Comparison of ENCODE assay signal across 2 cellular contexts in genomic region chr19:2917275-2918184, GRCh38.
TF ChIP-seq lines count a peak whose summit lies in the region.

No MANE protein-coding gene starts in this region.

TF ChIP-seq in HEK293, 187 proteins besides CTCF, POLR2A, EP300 and RAD21:
- TF ChIP-seq ZNF514 (tag by site-specific recombination; IDR thresholded peaks at IDR 0.05) (no peak), SETDB1 (IDR thresholded peaks at IDR 0.05; ENCODE audit: insufficient read length, low read length) (peak; percentile 98), ZNF274 (IDR thresholded peaks at IDR 0.05; ENCODE audit: low read length) (no peak), ZNF274 (tag by site-specific recombination; IDR thresholded peaks at IDR 0.05; ENCODE audit: borderline replicate concordance) (peak; percentile 81; the same call in 1 of the 2 replicates), ZNF266 (tag by site-specific recombination; IDR thresholded peaks at IDR 0.05; ENCODE audit: low read depth) (no peak), TRIM28 (IDR thresholded peaks at IDR 0.05; ENCODE audit: borderline replicate concordance, low read length) (no peak)

TF ChIP-seq in K562, 482 proteins besides CTCF, POLR2A, EP300 and RAD21:
- TF ChIP-seq, protein P1, sequence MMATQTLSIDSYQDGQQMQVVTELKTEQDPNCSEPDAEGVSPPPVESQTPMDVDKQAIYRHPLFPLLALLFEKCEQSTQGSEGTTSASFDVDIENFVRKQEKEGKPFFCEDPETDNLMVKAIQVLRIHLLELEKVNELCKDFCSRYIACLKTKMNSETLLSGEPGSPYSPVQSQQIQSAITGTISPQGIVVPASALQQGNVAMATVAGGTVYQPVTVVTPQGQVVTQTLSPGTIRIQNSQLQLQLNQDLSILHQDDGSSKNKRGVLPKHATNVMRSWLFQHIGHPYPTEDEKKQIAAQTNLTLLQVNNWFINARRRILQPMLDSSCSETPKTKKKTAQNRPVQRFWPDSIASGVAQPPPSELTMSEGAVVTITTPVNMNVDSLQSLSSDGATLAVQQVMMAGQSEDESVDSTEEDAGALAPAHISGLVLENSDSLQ (IDR thresholded peaks at IDR 0.05) = no peak
- TF ChIP-seq CBX3 (IDR thresholded peaks at IDR 0.05; ENCODE audit: borderline replicate concordance in 1 of 2, low read length in 2 of 2) (peak in 1 of 2 experiments; percentile 90; a peak in 1 of 3 replicates), RAD51 (IDR thresholded peaks at IDR 0.05; ENCODE audit: borderline replicate concordance, low read depth) (no peak), SMAD1 (IDR thresholded peaks at IDR 0.05; ENCODE audit: low read depth, low read length, partially characterized antibody) (no peak), LEF1 (IDR thresholded peaks at IDR 0.05) (no peak), ZNF41 (CRISPR knock-in tag; conservative IDR thresholded peaks at IDR 0.05) (no peak), ATF4 (CRISPR knock-in tag; IDR thresholded peaks at IDR 0.05) (no peak), CHCHD3 (CRISPR knock-in tag; IDR thresholded peaks at IDR 0.05) (no peak), TEAD4 (IDR thresholded peaks at IDR 0.05; ENCODE audit: low read length) (0 out of 2 replicates have a peak, but pooled peaks have one; percentile 29), TEAD4 (CRISPR knock-in tag; IDR thresholded peaks at IDR 0.05; ENCODE audit: borderline replicate concordance) (no peak), ZNF134 (CRISPR knock-in tag; conservative IDR thresholded peaks at IDR 0.05) (no peak), HMG20A (CRISPR knock-in tag; conservative IDR thresholded peaks at IDR 0.05) (no peak), DNMT1 (IDR thresholded peaks at IDR 0.05) (no peak), XRCC3 (IDR thresholded peaks at IDR 0.05) (peak; percentile 72; the same call in 1 of the 2 replicates), RFX5 (IDR thresholded peaks at IDR 0.05; ENCODE audit: low read depth, low read length) (no peak), KLF6 (CRISPR knock-in tag; IDR thresholded peaks at IDR 0.05; ENCODE audit: borderline replicate concordance) (no peak), FOXA1 (IDR thresholded peaks at IDR 0.05; ENCODE audit: borderline replicate concordance) (no peak), CBX1 (IDR thresholded peaks at IDR 0.05; ENCODE audit: low read depth) (0 out of 2 replicates have a peak, but pooled peaks have one; percentile 3), ZNF75A (CRISPR knock-in tag; IDR thresholded peaks at IDR 0.05) (peak; percentile 96), ZNF384 (IDR thresholded peaks at IDR 0.05; ENCODE audit: low read depth, low read length) (no peak), SMC3 (conservative IDR thresholded peaks at IDR 0.05; ENCODE audit: insufficient read depth, low read depth, low read length) (no peak), TRIM28 (IDR thresholded peaks at IDR 0.05) (peak; percentile 88; the same call in 1 of the 2 replicates), TRIM24 (IDR thresholded peaks at IDR 0.05) (peak in 1 of 2 experiments; percentile 40; a peak in 1 of 4 replicates), CTBP1 (IDR thresholded peaks at IDR 0.05; ENCODE audit: borderline replicate concordance) (no peak), THRB (CRISPR knock-in tag; conservative IDR thresholded peaks at IDR 0.05) (no peak), NCOA4 (IDR thresholded peaks at IDR 0.05; ENCODE audit: partially characterized antibody) (no peak), SMAD2 (IDR thresholded peaks at IDR 0.05; ENCODE audit: low read depth, low read length) (no peak), TAF7 (tag; IDR thresholded peaks at IDR 0.05) (no peak), ZFP36 (IDR thresholded peaks at IDR 0.05; ENCODE audit: low read depth, low read length, partially characterized antibody) (no peak), ZNF408 (CRISPR knock-in tag; IDR thresholded peaks at IDR 0.05; ENCODE audit: low read depth) (no peak), ZFP30 (CRISPR knock-in tag; IDR thresholded peaks at IDR 0.05; ENCODE audit: borderline replicate concordance) (no peak), FOXJ2 (tag; IDR thresholded peaks at IDR 0.05) (no peak), CBX5 (IDR thresholded peaks at IDR 0.05; ENCODE audit: borderline replicate concordance, low read depth) (peak; percentile 49; the same call in 1 of the 2 replicates), ZNF354B (CRISPR knock-in tag; IDR thresholded peaks at IDR 0.05) (no peak), MAFK (IDR thresholded peaks at IDR 0.05; ENCODE audit: low read length) (no peak), XRCC4 (IDR thresholded peaks at IDR 0.05; ENCODE audit: extremely low read depth, insufficient read depth, insufficient read length) (no peak), SOX6 (IDR thresholded peaks at IDR 0.05) (0 out of 2 replicates have a peak, but pooled peaks have one; percentile 25), ZNF274 (IDR thresholded peaks at IDR 0.05; ENCODE audit: borderline replicate concordance, low read depth, low read length) (peak; percentile 86), TBP (optimal IDR thresholded peaks at IDR 0.05; ENCODE audit: low read depth, low read length) (no peak), PCBP2 (IDR thresholded peaks at IDR 0.05; ENCODE audit: low read depth, low read length, poor library complexity, severe bottlenecking) (no peak), ZEB2 (IDR thresholded peaks at IDR 0.05) (0 out of 2 replicates have a peak, but pooled peaks have one; percentile 19), NFE2 (IDR thresholded peaks at IDR 0.05; ENCODE audit: low read depth) (no peak), ZSCAN32 (CRISPR knock-in tag; IDR thresholded peaks at IDR 0.05) (no peak), HNRNPK (IDR thresholded peaks at IDR 0.05; ENCODE audit: low read depth, low read length, poor library complexity, severe bottlenecking) (no peak), MEF2D (tag; conservative IDR thresholded peaks at IDR 0.05; ENCODE audit: low read depth) (no peak), ZNF24 (IDR thresholded peaks at IDR 0.05) (no peak)
- TF ChIP-seq, protein P2, sequence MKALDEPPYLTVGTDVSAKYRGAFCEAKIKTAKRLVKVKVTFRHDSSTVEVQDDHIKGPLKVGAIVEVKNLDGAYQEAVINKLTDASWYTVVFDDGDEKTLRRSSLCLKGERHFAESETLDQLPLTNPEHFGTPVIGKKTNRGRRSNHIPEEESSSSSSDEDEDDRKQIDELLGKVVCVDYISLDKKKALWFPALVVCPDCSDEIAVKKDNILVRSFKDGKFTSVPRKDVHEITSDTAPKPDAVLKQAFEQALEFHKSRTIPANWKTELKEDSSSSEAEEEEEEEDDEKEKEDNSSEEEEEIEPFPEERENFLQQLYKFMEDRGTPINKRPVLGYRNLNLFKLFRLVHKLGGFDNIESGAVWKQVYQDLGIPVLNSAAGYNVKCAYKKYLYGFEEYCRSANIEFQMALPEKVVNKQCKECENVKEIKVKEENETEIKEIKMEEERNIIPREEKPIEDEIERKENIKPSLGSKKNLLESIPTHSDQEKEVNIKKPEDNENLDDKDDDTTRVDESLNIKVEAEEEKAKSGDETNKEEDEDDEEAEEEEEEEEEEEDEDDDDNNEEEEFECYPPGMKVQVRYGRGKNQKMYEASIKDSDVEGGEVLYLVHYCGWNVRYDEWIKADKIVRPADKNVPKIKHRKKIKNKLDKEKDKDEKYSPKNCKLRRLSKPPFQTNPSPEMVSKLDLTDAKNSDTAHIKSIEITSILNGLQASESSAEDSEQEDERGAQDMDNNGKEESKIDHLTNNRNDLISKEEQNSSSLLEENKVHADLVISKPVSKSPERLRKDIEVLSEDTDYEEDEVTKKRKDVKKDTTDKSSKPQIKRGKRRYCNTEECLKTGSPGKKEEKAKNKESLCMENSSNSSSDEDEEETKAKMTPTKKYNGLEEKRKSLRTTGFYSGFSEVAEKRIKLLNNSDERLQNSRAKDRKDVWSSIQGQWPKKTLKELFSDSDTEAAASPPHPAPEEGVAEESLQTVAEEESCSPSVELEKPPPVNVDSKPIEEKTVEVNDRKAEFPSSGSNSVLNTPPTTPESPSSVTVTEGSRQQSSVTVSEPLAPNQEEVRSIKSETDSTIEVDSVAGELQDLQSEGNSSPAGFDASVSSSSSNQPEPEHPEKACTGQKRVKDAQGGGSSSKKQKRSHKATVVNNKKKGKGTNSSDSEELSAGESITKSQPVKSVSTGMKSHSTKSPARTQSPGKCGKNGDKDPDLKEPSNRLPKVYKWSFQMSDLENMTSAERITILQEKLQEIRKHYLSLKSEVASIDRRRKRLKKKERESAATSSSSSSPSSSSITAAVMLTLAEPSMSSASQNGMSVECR (CRISPR knock-in tag; IDR thresholded peaks at IDR 0.05) = no peak
- TF ChIP-seq, protein P3, sequence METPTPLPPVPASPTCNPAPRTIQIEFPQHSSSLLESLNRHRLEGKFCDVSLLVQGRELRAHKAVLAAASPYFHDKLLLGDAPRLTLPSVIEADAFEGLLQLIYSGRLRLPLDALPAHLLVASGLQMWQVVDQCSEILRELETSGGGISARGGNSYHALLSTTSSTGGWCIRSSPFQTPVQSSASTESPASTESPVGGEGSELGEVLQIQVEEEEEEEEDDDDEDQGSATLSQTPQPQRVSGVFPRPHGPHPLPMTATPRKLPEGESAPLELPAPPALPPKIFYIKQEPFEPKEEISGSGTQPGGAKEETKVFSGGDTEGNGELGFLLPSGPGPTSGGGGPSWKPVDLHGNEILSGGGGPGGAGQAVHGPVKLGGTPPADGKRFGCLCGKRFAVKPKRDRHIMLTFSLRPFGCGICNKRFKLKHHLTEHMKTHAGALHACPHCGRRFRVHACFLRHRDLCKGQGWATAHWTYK (CRISPR knock-in tag; IDR thresholded peaks at IDR 0.05) = no peak
- TF ChIP-seq, protein P4, sequence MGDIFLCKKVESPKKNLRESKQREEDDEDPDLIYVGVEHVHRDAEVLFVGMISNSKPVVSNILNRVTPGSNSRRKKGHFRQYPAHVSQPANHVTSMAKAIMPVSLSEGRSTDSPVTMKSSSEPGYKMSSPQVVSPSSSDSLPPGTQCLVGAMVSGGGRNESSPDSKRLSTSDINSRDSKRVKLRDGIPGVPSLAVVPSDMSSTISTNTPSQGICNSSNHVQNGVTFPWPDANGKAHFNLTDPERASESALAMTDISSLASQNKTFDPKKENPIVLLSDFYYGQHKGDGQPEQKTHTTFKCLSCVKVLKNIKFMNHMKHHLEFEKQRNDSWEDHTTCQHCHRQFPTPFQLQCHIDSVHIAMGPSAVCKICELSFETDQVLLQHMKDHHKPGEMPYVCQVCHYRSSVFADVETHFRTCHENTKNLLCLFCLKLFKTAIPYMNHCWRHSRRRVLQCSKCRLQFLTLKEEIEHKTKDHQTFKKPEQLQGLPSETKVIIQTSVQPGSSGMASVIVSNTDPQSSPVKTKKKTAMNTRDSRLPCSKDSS (IDR thresholded peaks at IDR 0.05; ENCODE audit: low read depth, partially characterized antibody) = peak; percentile 86
- TF ChIP-seq, protein P5, sequence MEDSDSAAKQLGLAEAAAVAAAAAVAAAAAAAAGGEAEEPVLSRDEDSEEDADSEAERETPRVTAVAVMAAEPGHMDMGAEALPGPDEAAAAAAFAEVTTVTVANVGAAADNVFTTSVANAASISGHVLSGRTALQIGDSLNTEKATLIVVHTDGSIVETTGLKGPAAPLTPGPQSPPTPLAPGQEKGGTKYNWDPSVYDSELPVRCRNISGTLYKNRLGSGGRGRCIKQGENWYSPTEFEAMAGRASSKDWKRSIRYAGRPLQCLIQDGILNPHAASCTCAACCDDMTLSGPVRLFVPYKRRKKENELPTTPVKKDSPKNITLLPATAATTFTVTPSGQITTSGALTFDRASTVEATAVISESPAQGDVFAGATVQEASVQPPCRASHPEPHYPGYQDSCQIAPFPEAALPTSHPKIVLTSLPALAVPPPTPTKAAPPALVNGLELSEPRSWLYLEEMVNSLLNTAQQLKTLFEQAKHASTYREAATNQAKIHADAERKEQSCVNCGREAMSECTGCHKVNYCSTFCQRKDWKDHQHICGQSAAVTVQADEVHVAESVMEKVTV (CRISPR knock-in tag; IDR thresholded peaks at IDR 0.05) = no peak
